ENCODE assay signal across 27 cellular contexts in the genomic region with DNA sequence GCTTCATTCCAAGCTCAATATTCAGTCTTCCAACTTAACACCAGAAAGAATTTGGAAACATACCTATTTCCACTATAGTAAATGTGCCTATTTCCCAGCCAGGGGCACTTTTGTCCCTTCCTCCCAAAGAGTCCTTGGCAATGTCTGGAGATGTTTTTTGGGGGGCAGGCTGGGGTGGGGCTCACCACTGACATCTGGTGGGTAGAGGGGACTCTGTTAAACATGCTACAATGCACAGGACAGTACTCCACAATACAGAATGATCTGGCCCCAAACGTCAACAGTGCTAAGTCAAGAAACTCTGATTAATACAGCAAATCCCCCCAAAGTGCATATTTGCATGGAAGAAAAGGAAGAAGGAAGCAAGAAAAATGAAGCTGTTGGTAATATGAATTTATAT.
DNase-seq lines count a peak whose midpoint lies in the region; ATAC-seq, FAIRE-seq and TF ChIP-seq lines count a peak whose summit lies in the region.
"Had no signal": no experiment of that assay in that cellular context is flagged by ENCODE, and none has a peak within 500 bp of the region (broad histone marks: within the 10 kb centered on the region; RNA-seq: fewer than 3 reads in every experiment).

No MANE protein-coding gene starts in this region.

- BruUV-seq in HepG2 (replicated peaks; lab: Mats Ljungman, UMichigan) (no TSS peak), GM12878 (replicated peaks; lab: Mats Ljungman, UMichigan) (no TSS peak)

- no peak for FAIRE-seq in HepG2 (lab: Jason Lieb, UNC)
- FAIRE-seq in GM12878 (lab: Jason Lieb, UNC), result no peak
- FAIRE-seq: astrocyte, GM18507, GM19239, H54, keratinocyte had no signal

- CTCF ChIA-PET in HepG2 (lab: Yijun Ruan, JAX; ENCODE audit: low intra/inter-chr PET ratio, low total read pairs), result no interaction called here
- CTCF ChIA-PET in GM12878 (lab: Yijun Ruan, JAX), result interaction anchor here (0.6 kb wide), 1 partner anchor 23 kb away, joined by 4 read pairs; no protein-coding TSS in a partner anchor

- no peaks in the 10 kb centered on the region for H3K79me2 ChIP-seq in HepG2 (ENCODE audit: insufficient read depth, low read length)
- H3K79me2 ChIP-seq in GM12878 (ENCODE audit: control insufficient read depth, insufficient read depth, low read length), result no peaks in the 10 kb centered on the region
- H3K79me2 ChIP-seq in mesendoderm (ENCODE audit: control insufficient read depth, insufficient read depth, low read length), result no peaks in the 10 kb centered on the region

- H3K27ac ChIP-seq in HepG2 (ENCODE audit: extremely low read length, insufficient read depth, low read length) (no peak overlapping the region), right lobe of liver (no peak overlapping the region), GM12878 (ENCODE audit: control insufficient read depth, insufficient read depth) (no peak overlapping the region), mesendoderm (ENCODE audit: low read depth, low read length) (no peak overlapping the region)
- H3K27ac ChIP-seq: left ventricle myocardium inferior, thoracic aorta, uterus had no signal

- no peak overlapping the region for H4K8ac ChIP-seq in mesendoderm (ENCODE audit: low read depth, low read length)

- H2AK5ac ChIP-seq in mesendoderm (ENCODE audit: low read length), result no peak overlapping the region

- no peak overlapping the region for H3K18ac ChIP-seq in mesendoderm (ENCODE audit: low read length)

- no peak overlapping the region for H3K9ac ChIP-seq in HepG2 (ENCODE audit: insufficient read depth, low read depth, low read length)
- no peak overlapping the region for H3K9ac ChIP-seq in GM12878 (ENCODE audit: control insufficient read depth, insufficient read depth, low read length)
- no peak overlapping the region for H3K9ac ChIP-seq in mesendoderm (ENCODE audit: low read length)

- POLR2A ChIA-PET in HepG2 (lab: Yijun Ruan, JAX), result no interaction called here
- POLR2A ChIA-PET in GM12878 (lab: Charles Lee), result no interaction called here

- no peak overlapping the region for H2BK120ac ChIP-seq in mesendoderm (ENCODE audit: low read depth, low read length)

- 8% methylated on average over 1 of the region's 1 CpG for WGBS in HepG2 (ENCODE audit: low lambda C conversion rate)
- 54% methylated on average over 1 of the region's 1 CpG for WGBS in right lobe of liver (ENCODE audit: insufficient coverage, low coverage, low lambda C conversion rate, missing lambda C conversion rate)
- WGBS in GM12878 (ENCODE audit: insufficient coverage, insufficient replicate concordance, low lambda C conversion rate, missing lambda C conversion rate), result 0% methylated on average over 1 of the region's 1 CpG
- no CpG with 5 or more reads among the region's 1 CpG for WGBS in mesendoderm (ENCODE audit: extremely low coverage, insufficient coverage, low lambda C conversion rate)

- H3K36me3 ChIP-seq in HepG2 (replicated peaks in 1 of 2; ENCODE audit: control insufficient read depth in 1 of 2, insufficient read depth in 2 of 2, low read length in 2 of 2), result no peaks in the 10 kb centered on the region
- H3K36me3 ChIP-seq in right lobe of liver, result no peaks in the 10 kb centered on the region
- no peaks in the 10 kb centered on the region for H3K36me3 ChIP-seq in GM12878 (ENCODE audit: control insufficient read depth in 2 of 2, insufficient read depth in 2 of 2, low read length in 1 of 2)
- no peaks in the 10 kb centered on the region for H3K36me3 ChIP-seq in mesendoderm (ENCODE audit: control insufficient read depth, insufficient read depth, low read length)
- H3K36me3 ChIP-seq: left ventricle myocardium inferior, thoracic aorta, uterus had no signal

- H3K4me2 ChIP-seq in HepG2 (ENCODE audit: low read depth, low read length) (no peak overlapping the region), GM12878 (ENCODE audit: control insufficient read depth, insufficient read depth) (no peak overlapping the region), mesendoderm (ENCODE audit: low read length) (no peak overlapping the region)

- TF ChIP-seq RAD21 in HepG2 (CRISPR knock-in tag; IDR thresholded peaks at IDR 0.05), result no peak
- peak; percentile 25; the same call in 1 of the 2 replicates for TF ChIP-seq RAD21 in GM12878 (IDR thresholded peaks at IDR 0.05; ENCODE audit: insufficient read depth, low read depth, low read length)

- H2BK15ac ChIP-seq in mesendoderm (replicated peaks; ENCODE audit: low read depth), result no peak overlapping the region

- intact Hi-C loops in HepG2 (cut with micrococcal nuclease; ENCODE audit: unreplicated experiment), result no loop called here
- intact Hi-C loops in right lobe of liver (cut with DNase I), result no loop called here
- intact Hi-C loops in GM12878 (cut with micrococcal nuclease; ENCODE audit: unreplicated experiment), result no loop called here

- H3K9me3 ChIP-seq in HepG2 (ENCODE audit: low read length), result no peaks in the 10 kb centered on the region
- H3K9me3 ChIP-seq in right lobe of liver, result no peaks in the 10 kb centered on the region
- no peaks in the 10 kb centered on the region for H3K9me3 ChIP-seq in GM12878 (replicated peaks; ENCODE audit: control insufficient read depth, insufficient read depth, low read length)
- H3K9me3 ChIP-seq: left ventricle myocardium inferior, thoracic aorta, uterus had no signal

- H3K23ac ChIP-seq in mesendoderm (ENCODE audit: low read length), result no peak overlapping the region

- TF ChIP-seq CTCF in HepG2 (CRISPR knock-in tag; IDR thresholded peaks at IDR 0.05) (0 out of 2 replicates have a peak, but pooled peaks have one; percentile 4), right lobe of liver (IDR thresholded peaks at IDR 0.05) (no peak), LNCaP clone FGC (IDR thresholded peaks at IDR 0.05; ENCODE audit: control insufficient read depth, extremely low read depth, insufficient read depth) (0 out of 2 replicates have a peak, but pooled peaks have one; percentile 17), GM12878 (IDR thresholded peaks at IDR 0.05 in 2 of 3, conservative IDR thresholded peaks at IDR 0.05 in 1 of 3; ENCODE audit: control insufficient read depth in 2 of 3, extremely low read depth in 1 of 3, insufficient read depth in 1 of 3, low read depth in 3 of 3, low read length in 3 of 3) (peak; percentile 18; a peak in 1 of 6 replicates)

- TF ChIP-seq EP300 in HepG2 (IDR thresholded peaks at IDR 0.05; ENCODE audit: low read depth in 2 of 2, low read length in 2 of 2), result no peak
- TF ChIP-seq EP300 in HepG2 (CRISPR knock-in tag; IDR thresholded peaks at IDR 0.05; ENCODE audit: borderline replicate concordance), result no peak
- TF ChIP-seq EP300 in GM12878 (IDR thresholded peaks at IDR 0.05; ENCODE audit: borderline replicate concordance in 1 of 2, control insufficient read depth in 1 of 2, low read depth in 2 of 2, low read length in 2 of 2), result no peak

- H3K4me3 ChIP-seq in HepG2 (replicated peaks in 1 of 3; ENCODE audit: insufficient read depth in 1 of 3, low read depth in 2 of 3, low read length in 3 of 3) (no peak overlapping the region), right lobe of liver (no peak overlapping the region), LNCaP clone FGC (ENCODE audit: low read depth, low read length) (no peak overlapping the region), GM12878 (no peak overlapping the region), mesendoderm (ENCODE audit: low read length) (no peak overlapping the region)
- H3K4me3 ChIP-seq: left ventricle myocardium inferior, thoracic aorta, uterus had no signal

- no peak overlapping the region for H3K56ac ChIP-seq in mesendoderm (ENCODE audit: low read length)

- no peaks in the 10 kb centered on the region for H3K79me1 ChIP-seq in mesendoderm (ENCODE audit: low read length)

- DNase-seq in HepG2 (ENCODE audit: low spot score) (no peak), right lobe of liver (no peak), LNCaP clone FGC (ENCODE audit: low read depth) (no peak), GM12878 (ENCODE audit: low read depth, low spot score) (no peak), DMS153 treated with DMSO at 0.1 percent for 48 hours (lab: John Stamatoyannopoulos, UW; ENCODE audit: unreplicated experiment) (no peak), G401 (ENCODE audit: low spot score) (no peak), mesendoderm (no peak)
- DNase-seq: activated CD4-positive, CD25-positive, alpha-beta regulatory T cell; activated effector memory CD4-positive, alpha-beta T cell treated with anti-CD3 and anti-CD28 coated beads, Interleukin-2, amount 50 U/mL, for 16 hours; activated T-cell treated with anti-CD3 and anti-CD28 coated beads, Interleukin-2, amount 50 U/mL, for 24 hours; central memory CD4-positive, alpha-beta T cell; left ventricle myocardium inferior; NCI-H1436; NCI-H2107; NCI-H510A; RPMI8226; stimulated activated CD8-positive, alpha-beta memory T cell treated with anti-CD3 and anti-CD28 coated beads, Interleukin-4, amount 100 ng/mL, for 48 hours; T-helper 1 cell; uterus had no signal

- ATAC-seq in HepG2, result no peak
- ATAC-seq in right lobe of liver, result no peak
- ATAC-seq in GM12878, result no peak
- ATAC-seq in HG02571 (IDR thresholded peaks at IDR 0.05; ENCODE audit: unreplicated experiment), result no peak
- ATAC-seq: sciatic nerve had no signal

- H3K4ac ChIP-seq in mesendoderm (ENCODE audit: low read depth, low read length), result no peak overlapping the region

- peaks cover 2 to 41% of the 10 kb centered on the region in 2 experiments; a peak in 2 of 5 replicates for H3K27me3 ChIP-seq in HepG2 (ENCODE audit: control insufficient read depth in 1 of 2, insufficient read depth in 2 of 2, low read length in 2 of 2)
- H3K27me3 ChIP-seq in right lobe of liver, result no peaks in the 10 kb centered on the region
- H3K27me3 ChIP-seq in GM12878 (replicated peaks in 1 of 2; ENCODE audit: control insufficient read depth in 2 of 2, insufficient read depth in 2 of 2, low read length in 1 of 2), result no peaks in the 10 kb centered on the region
- H3K27me3 ChIP-seq in mesendoderm (ENCODE audit: insufficient read depth, low read length, poor library complexity), result no peaks in the 10 kb centered on the region
- H3K27me3 ChIP-seq: uterus had no signal

- TF ChIP-seq POLR2A in HepG2 (IDR thresholded peaks at IDR 0.05; ENCODE audit: insufficient read depth in 1 of 2, low read depth in 2 of 2, low read length in 2 of 2) (no peak), right lobe of liver (IDR thresholded peaks at IDR 0.05) (no peak), GM12878 (IDR thresholded peaks at IDR 0.05; ENCODE audit: low read depth, low read length) (no peak)

- no peak overlapping the region for H2BK5ac ChIP-seq in mesendoderm (ENCODE audit: low read length)

- in situ Hi-C loops in HepG2 (cut with HindIII; ENCODE audit: extremely low pct_ligation_motif_present, low pct_unique_long_range_greater_than_20kb) (no loop called here), GM12878 (cut with MboI) (no loop called here), G401 (cut with HindIII; ENCODE audit: low sequenced_read_pairs) (no loop called here)

- SMC1A ChIA-PET in GM12878 (lab: Charles Lee; ENCODE audit: uncharacterized antibody, unreplicated experiment), result no interaction called here

- H3K4me1 ChIP-seq in HepG2 (ENCODE audit: insufficient read depth, low read length) (no peaks in the 10 kb centered on the region), right lobe of liver (no peaks in the 10 kb centered on the region), GM12878 (ENCODE audit: control insufficient read depth, insufficient read depth, low read length) (no peaks in the 10 kb centered on the region), mesendoderm (ENCODE audit: control insufficient read depth, low read depth, low read length) (no peaks in the 10 kb centered on the region)
- H3K4me1 ChIP-seq: left ventricle myocardium inferior, uterus had no signal

- H2AFZ ChIP-seq in HepG2 (ENCODE audit: low read length), result no peak overlapping the region
- no peak overlapping the region for H2AFZ ChIP-seq in GM12878 (ENCODE audit: control insufficient read depth, low read depth, low read length)

- H4K20me1 ChIP-seq in HepG2 (ENCODE audit: insufficient read depth, low read length) (no peaks in the 10 kb centered on the region), GM12878 (ENCODE audit: control insufficient read depth, insufficient read depth) (no peaks in the 10 kb centered on the region)

- RAD21 ChIA-PET in GM12878 (lab: Charles Lee; ENCODE audit: unreplicated experiment), result no interaction called here

- H4K5ac ChIP-seq in mesendoderm (ENCODE audit: low read length), result no peak overlapping the region

Comparison
In these comparisons a context has a peak if more than half of its experiments do, and no peak if none do; other contexts are left out.
1. CTCF ChIP-seq: peak in HepG2 (single experiment), LNCaP clone FGC (single experiment) and GM12878 (3 of 3); none in right lobe of liver (0 of 4).
2. Of the 75 proteins assayed by ChIP-seq in both HepG2 and GM12878: peak only in HepG2: none; only in GM12878: RAD21 and SMC3; in both: CTCF; in neither: 72.